Comparison of ENCODE assay signal across 1 cellular context in genomic region chr6:18667612-18668011, GRCh38.
TF ChIP-seq lines count a peak whose summit lies in the region.

No MANE protein-coding gene starts in this region.

TF ChIP-seq in GM23338, 12 proteins besides CTCF, POLR2A, EP300 and RAD21 (continued from another document):
- no peak for TF ChIP-seq ZNF462 (CRISPR knock-in tag; IDR thresholded peaks at IDR 0.05)
- no peak for TF ChIP-seq POLR2AphosphoS5 (IDR thresholded peaks at IDR 0.05; ENCODE audit: low read depth)
- no peak for TF ChIP-seq JUNB (IDR thresholded peaks at IDR 0.05; ENCODE audit: unreplicated experiment)
